ENCODE assay signal across 24 cellular contexts in genomic region chr1:154615411-154615810, GRCh38. TPM values are rescaled to one million over a fixed set of nuclear protein-coding genes. Genes with fewer than 3 reads are reported as not detected.
A peak's percentile ranks its signal among the peaks of the same experiment; 100 is the strongest.
DNase-seq lines count a peak whose midpoint lies in the region; FAIRE-seq and TF ChIP-seq lines count a peak whose summit lies in the region.
"Had no signal": no experiment of that assay in that cellular context is flagged by ENCODE, and none has a peak within 500 bp of the region (broad histone marks: within the 10 kb centered on the region; RNA-seq: fewer than 3 reads in every experiment).

No MANE protein-coding gene starts in this region.

- no peak for FAIRE-seq in D721Med (lab: Jason Lieb, UNC)
- FAIRE-seq: GM12891, HTR-8/SVneo had no signal

- H4K20me1 ChIP-seq in BLaER1, result peaks cover 93% of the 10 kb centered on the region
- peaks cover 24% of the 10 kb centered on the region; the same call in 1 of the 2 replicates for H4K20me1 ChIP-seq in KMS-11 (ENCODE audit: insufficient read depth)

- no peak for TF ChIP-seq POLR2A in prostate gland (IDR thresholded peaks at IDR 0.05)

- H3K36me3 Mint-ChIP-seq in activated T-helper 2 cell treated with anti-CD3 and anti-CD28 coated beads, Interferon-gamma antibody, Interleukin-2, Interleukin-4, amounts not matched to agents 10 μg/mL and 5 μg/mL and 100 μg/mL, durations not matched to agents 14 hours and 24 hours and 36 hours (ENCODE audit: low read depth), result peaks cover 27% of the 10 kb centered on the region

- H3K36me3 ChIP-seq in BLaER1 (peaks cover 44% of the 10 kb centered on the region), KMS-11 (ENCODE audit: insufficient read depth) (no peaks in the 10 kb centered on the region), mesodermal cell (ENCODE audit: control insufficient read depth, insufficient read depth, low read length) (peaks cover 10% of the 10 kb centered on the region), prostate gland (no peaks in the 10 kb centered on the region)

- H3K27me3 ChIP-seq in BLaER1 (no peaks in the 10 kb centered on the region), KMS-11 (ENCODE audit: insufficient read depth, low read depth) (no peaks in the 10 kb centered on the region), prostate gland (replicated peaks; ENCODE audit: insufficient read depth) (no peaks in the 10 kb centered on the region)
- H3K27me3 ChIP-seq: BLaER1 treated with 17β-estradiol and CSF1 and Interleukin-3, amounts not matched to agents 10 nM and 100 nM; SJSA1 had no signal

- H3K27ac Mint-ChIP-seq in activated T-helper 2 cell treated with anti-CD3 and anti-CD28 coated beads, Interferon-gamma antibody, Interleukin-2, Interleukin-4, amounts not matched to agents 10 μg/mL and 5 μg/mL and 100 μg/mL, durations not matched to agents 14 hours and 24 hours and 36 hours, result peak overlapping the region; percentile 64
- H3K27ac Mint-ChIP-seq: HFFc6 had no signal

- H2AFZ ChIP-seq in KMS-11 (ENCODE audit: low read depth), result no peak overlapping the region

- H3K4me3 Mint-ChIP-seq in activated T-helper 2 cell treated with anti-CD3 and anti-CD28 coated beads, Interferon-gamma antibody, Interleukin-2, Interleukin-4, amounts not matched to agents 10 μg/mL and 5 μg/mL and 100 μg/mL, durations not matched to agents 14 hours and 24 hours and 36 hours (ENCODE audit: low read depth), result no peak overlapping the region
- H3K4me3 Mint-ChIP-seq: H9, HFFc6, IgD-negative memory B cell had no signal

- H3K4me3 ChIP-seq in BLaER1, result no peak overlapping the region
- no peak overlapping the region for H3K4me3 ChIP-seq in KMS-11 (IDR thresholded peaks at IDR 0.05; ENCODE audit: insufficient read depth, low read depth, low read length)
- no peak overlapping the region for H3K4me3 ChIP-seq in mesodermal cell (ENCODE audit: extremely low read depth, insufficient read depth, low read length, poor library complexity, severe bottlenecking)
- H3K4me3 ChIP-seq in prostate gland, result no peak overlapping the region
- H3K4me3 ChIP-seq: BLaER1 treated with 17β-estradiol and CSF1 and Interleukin-3, amounts not matched to agents 10 nM and 100 nM; SJSA1 had no signal

- H3K4me1 Mint-ChIP-seq in activated T-helper 2 cell treated with anti-CD3 and anti-CD28 coated beads, Interferon-gamma antibody, Interleukin-2, Interleukin-4, amounts not matched to agents 10 μg/mL and 5 μg/mL and 100 μg/mL, durations not matched to agents 14 hours and 24 hours and 36 hours (ENCODE audit: low read depth), result peaks cover 45% of the 10 kb centered on the region

- H3K9ac ChIP-seq in BLaER1 (0 out of 2 replicates have a peak overlapping the region, but pooled peaks have one; percentile 15), KMS-11 (no peak overlapping the region)

- intact Hi-C loops in activated T-helper 2 cell treated with anti-CD3 and anti-CD28 coated beads, Interferon-gamma antibody, Interleukin-2, Interleukin-4, amounts not matched to agents 10 μg/mL and 5 μg/mL and 100 μg/mL, durations not matched to agents 14 hours and 24 hours and 36 hours (cut with micrococcal nuclease), result no loop called here
- intact Hi-C loops in prostate gland (cut with DNase I), result no loop called here

- no peaks in the 10 kb centered on the region for H3K9me3 Mint-ChIP-seq in activated T-helper 2 cell treated with anti-CD3 and anti-CD28 coated beads, Interferon-gamma antibody, Interleukin-2, Interleukin-4, amounts not matched to agents 10 μg/mL and 5 μg/mL and 100 μg/mL, durations not matched to agents 14 hours and 24 hours and 36 hours
- H3K9me3 Mint-ChIP-seq: CD4-positive, alpha-beta memory T cell; H9; HFFc6; IgD-negative memory B cell had no signal

- H3K27me3 Mint-ChIP-seq in activated T-helper 2 cell treated with anti-CD3 and anti-CD28 coated beads, Interferon-gamma antibody, Interleukin-2, Interleukin-4, amounts not matched to agents 10 μg/mL and 5 μg/mL and 100 μg/mL, durations not matched to agents 14 hours and 24 hours and 36 hours (ENCODE audit: low read depth), result no peaks in the 10 kb centered on the region
- H3K27me3 Mint-ChIP-seq: CD4-positive, alpha-beta memory T cell; IgD-negative memory B cell had no signal

- H3K9me3 ChIP-seq in BLaER1 (no peaks in the 10 kb centered on the region), mesodermal cell (ENCODE audit: control insufficient read depth, low read length) (no peaks in the 10 kb centered on the region), prostate gland (no peaks in the 10 kb centered on the region)
- H3K9me3 ChIP-seq: BLaER1 treated with 17β-estradiol and CSF1 and Interleukin-3, amounts not matched to agents 10 nM and 100 nM; Caco-2; SJSA1 had no signal

- peaks cover 44% of the 10 kb centered on the region for H3K4me1 ChIP-seq in BLaER1
- peaks cover 56% of the 10 kb centered on the region for H3K4me1 ChIP-seq in KMS-11 (ENCODE audit: low read depth, poor library complexity, severe bottlenecking)
- peaks cover 27% of the 10 kb centered on the region for H3K4me1 ChIP-seq in mesodermal cell (ENCODE audit: control insufficient read depth, insufficient read depth, low read length, poor library complexity, severe bottlenecking)
- H3K4me1 ChIP-seq in prostate gland (replicated peaks), result no peaks in the 10 kb centered on the region

- DNase-seq in activated T-helper 2 cell treated with anti-CD3 and anti-CD28 coated beads, Interferon-gamma antibody, Interleukin-2, Interleukin-4, amounts not matched to agents 10 μg/mL and 5 μg/mL and 100 μg/mL, durations not matched to agents 14 hours and 24 hours and 36 hours (ENCODE audit: low spot score), result no peak
- DNase-seq in D721Med (ENCODE audit: insufficient read length, low spot score), result no peak
- no peak for DNase-seq in NCI-H748 (lab: John Stamatoyannopoulos, UW; ENCODE audit: unreplicated experiment)
- no peak for DNase-seq in prostate gland (ENCODE audit: low spot score)
- DNase-seq: Caco-2; CD4-positive, alpha-beta memory T cell; HFFc6; Karpas-422; NCI-H1694; NCI-H2081 treated with DMSO at 0.1 percent for 48 hours; NCI-H2171 treated with DMSO at 0.1 percent for 48 hours; NCI-H446; NCI-H526 had no signal

- H3K4me2 ChIP-seq in BLaER1 (no peak overlapping the region), KMS-11 (no peak overlapping the region)
- H3K4me2 ChIP-seq: BLaER1 treated with 17β-estradiol and CSF1 and Interleukin-3, amounts not matched to agents 10 nM and 100 nM had no signal

- TF ChIP-seq CTCF in KMS-11 (conservative IDR thresholded peaks at IDR 0.05; ENCODE audit: low read depth, low read length), result 0 out of 2 replicates have a peak, but pooled peaks have one; percentile 10
- TF ChIP-seq CTCF in D721Med (IDR thresholded peaks at IDR 0.05; ENCODE audit: insufficient read depth, missing control alignments), result no peak
- TF ChIP-seq CTCF in prostate gland (IDR thresholded peaks at IDR 0.05), result no peak

- H3K27ac ChIP-seq in BLaER1 (no peak overlapping the region), KMS-11 (no peak overlapping the region), mesodermal cell (ENCODE audit: low read depth, low read length, severe bottlenecking) (peak overlapping the region; percentile 57), prostate gland (no peak overlapping the region)
- H3K27ac ChIP-seq: BLaER1 treated with 17β-estradiol and CSF1 and Interleukin-3, amounts not matched to agents 10 nM and 100 nM; SJSA1 had no signal

- peaks cover 95% of the 10 kb centered on the region for H3K79me2 ChIP-seq in KMS-11 (ENCODE audit: insufficient read depth, low read depth)

- 78 to 90% methylated on average over 3 of the region's 4 CpGs for WGBS in mesodermal cell (ENCODE audit: insufficient coverage in 2 of 2), 2 experiments
- 91% methylated on average over 4 of the region's 4 CpGs for WGBS in prostate gland

RNA-seq across cellular contexts. Expression of gene ADAR, which starts 7.4 kb away (rescaled TPM):
- total RNA-seq in activated T-helper 2 cell treated with anti-CD3 and anti-CD28 coated beads, Interferon-gamma antibody, Interleukin-2, Interleukin-4, amounts not matched to agents 10 μg/mL and 5 μg/mL and 100 μg/mL, durations not matched to agents 14 hours and 24 hours and 36 hours, result 267 and 282 TPM in 2 replicates
- polyA plus RNA-seq in mesodermal cell (2013, experiment 1 of 2), result 89.4 TPM
- 86.7 TPM for polyA plus RNA-seq in mesodermal cell (2013, experiment 2 of 2)
- 100 to 1,000 TPM in 1 of 2 donors, 10 to 100 TPM in 1; 98.1 to 181 TPM for total RNA-seq in prostate gland

RNA-seq across cellular contexts. Expression of gene CHRNB2, which starts 47.8 kb away (rescaled TPM):
- not detected in 2 replicates for total RNA-seq in activated T-helper 2 cell treated with anti-CD3 and anti-CD28 coated beads, Interferon-gamma antibody, Interleukin-2, Interleukin-4, amounts not matched to agents 10 μg/mL and 5 μg/mL and 100 μg/mL, durations not matched to agents 14 hours and 24 hours and 36 hours
- polyA plus RNA-seq in mesodermal cell (2013, experiment 1 of 2), result 0.26 TPM
- 0.15 TPM for polyA plus RNA-seq in mesodermal cell (2013, experiment 2 of 2)
- total RNA-seq in prostate gland, result under 1 TPM; 0.05 to 0.74 TPM
- total RNA-seq: CD4-positive, alpha-beta memory T cell; G401; Right ventricle myocardium inferior; SJSA1 had no signal
- polyA plus RNA-seq: CD4-positive, alpha-beta memory T cell had no signal

RNA-seq across cellular contexts. Expression of gene UBE2Q1, which starts 56.9 kb away (rescaled TPM):
- 96.5 and 101 TPM in 2 replicates for total RNA-seq in activated T-helper 2 cell treated with anti-CD3 and anti-CD28 coated beads, Interferon-gamma antibody, Interleukin-2, Interleukin-4, amounts not matched to agents 10 μg/mL and 5 μg/mL and 100 μg/mL, durations not matched to agents 14 hours and 24 hours and 36 hours
- polyA plus RNA-seq in mesodermal cell (2013, experiment 1 of 2), result 82.9 TPM
- 81.8 TPM for polyA plus RNA-seq in mesodermal cell (2013, experiment 2 of 2)
- total RNA-seq in prostate gland, result 10 to 100 TPM; 24.7 to 43.7 TPM
